ENCODE assay signal across 8 cellular contexts in the genomic region with DNA sequence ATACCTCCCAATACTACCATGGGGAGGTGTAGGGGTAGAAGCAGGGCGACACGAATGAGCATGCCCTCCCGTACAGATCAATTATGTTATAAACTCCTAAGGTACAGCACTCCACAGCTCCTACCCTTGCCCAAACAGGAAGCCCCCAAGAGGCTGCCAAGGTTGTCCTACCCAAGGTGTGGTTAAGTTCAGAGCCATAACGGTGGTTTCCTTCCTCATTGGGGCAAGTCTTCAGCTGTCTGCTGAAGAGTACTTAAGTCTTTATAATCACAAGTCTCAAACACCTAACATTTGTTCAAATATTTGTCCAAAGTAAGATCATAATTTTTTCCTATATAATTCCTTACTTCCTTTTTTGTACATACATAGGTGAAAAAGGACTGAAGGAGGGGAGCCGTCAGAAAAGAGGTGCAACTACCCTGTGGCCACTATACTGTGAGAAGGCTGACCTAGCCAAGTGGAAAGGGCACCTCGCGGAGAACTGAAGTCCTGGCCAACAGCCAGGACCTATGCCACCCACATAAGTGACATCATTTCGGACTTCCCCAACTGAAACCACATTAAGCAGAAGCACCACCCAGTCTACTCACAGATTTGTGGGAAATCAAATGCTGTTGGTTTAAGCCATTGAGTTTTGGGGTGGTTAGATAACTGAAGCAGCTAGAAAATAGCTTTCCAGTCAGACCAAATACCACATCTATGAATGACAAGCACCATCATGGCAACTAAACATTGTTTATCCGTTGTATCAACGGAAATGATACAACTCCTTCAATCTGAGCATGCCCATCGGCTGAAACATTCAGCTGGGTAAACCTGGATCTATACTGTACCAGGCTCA. TPM values are rescaled to one million over a fixed set of nuclear protein-coding genes. Genes with fewer than 3 reads are reported as not detected.
A peak's percentile ranks its signal among the peaks of the same experiment; 100 is the strongest.
DNase-seq lines count a peak whose midpoint lies in the region; ATAC-seq and TF ChIP-seq lines count a peak whose summit lies in the region.

No MANE protein-coding gene starts in this region.

- ATAC-seq in Right ventricle myocardium inferior (no peak), HG03469 (IDR thresholded peaks at IDR 0.05; ENCODE audit: unreplicated experiment) (no peak)

- H3K4me1 ChIP-seq in left ventricle myocardium inferior, result peaks cover 29% of the 10 kb centered on the region

- TF ChIP-seq CTCF in left ventricle myocardium inferior (IDR thresholded peaks at IDR 0.05; ENCODE audit: borderline replicate concordance) (no peak), fibroblast of pulmonary artery (IDR thresholded peaks at IDR 0.05; ENCODE audit: low read length, missing control alignments) (no peak)

- H3K27me3 ChIP-seq in left ventricle myocardium inferior (ENCODE audit: low read depth), result no peaks in the 10 kb centered on the region

- no peak overlapping the region for H3K27ac ChIP-seq in left ventricle myocardium inferior (replicated peaks)

- no peak overlapping the region for H3K4me3 ChIP-seq in left ventricle myocardium inferior
- H3K4me3 ChIP-seq in fibroblast of pulmonary artery (replicated peaks; ENCODE audit: low read depth, low read length), result no peak overlapping the region

- peak; percentile 73 for DNase-seq in Right ventricle myocardium inferior (ENCODE audit: missing footprints)
- no peak for DNase-seq in left ventricle myocardium inferior
- DNase-seq in NCI-H226, result peak; percentile 88
- DNase-seq in activated CD8-positive, alpha-beta memory T cell treated with anti-CD3 and anti-CD28 coated beads for 24 hours, result peak; percentile 80
- DNase-seq in fibroblast of pulmonary artery (ENCODE audit: low read depth), result peak; percentile 31
- peak in 2 of 3 experiments; percentile 48 to 56 for DNase-seq in stimulated activated CD4-positive, alpha-beta T cell treated with anti-CD3 and anti-CD28 coated beads, TNF-alpha, amount 100 ng/mL, for 4 hours (ENCODE audit: low read depth in 3 of 3)
- no peak for DNase-seq in DMS114 treated with DMSO at 0.1 percent for 48 hours (lab: John Stamatoyannopoulos, UW; ENCODE audit: unreplicated experiment)

- intact Hi-C loops in Right ventricle myocardium inferior (cut with DNase I), result loop anchor here (5.0 kb wide), 2 partner anchors 346 to 601 kb away; a partner anchor contains a TSS
- intact Hi-C loops in left ventricle myocardium inferior (cut with micrococcal nuclease), result no loop called here

- H3K9me3 ChIP-seq in left ventricle myocardium inferior (replicated peaks), result no peaks in the 10 kb centered on the region

- H3K36me3 ChIP-seq in left ventricle myocardium inferior, result peaks cover 3% of the 10 kb centered on the region

RNA-seq across cellular contexts. Expression of a gene that starts 2.9 kb away (rescaled TPM):
- 8.3 TPM for total RNA-seq in Right ventricle myocardium inferior
- total RNA-seq in left ventricle myocardium inferior, result 6.6 TPM

Comparison
In these comparisons a context has a peak if more than half of its experiments do, and no peak if none do; other contexts are left out.
1. DNase-seq: peak in Right ventricle myocardium inferior (single experiment), NCI-H226 (single experiment), activated CD8-positive, alpha-beta memory T cell treated with anti-CD3 and anti-CD28 coated beads for 24 hours (single experiment), fibroblast of pulmonary artery (single experiment) and stimulated activated CD4-positive, alpha-beta T cell treated with anti-CD3 and anti-CD28 coated beads, TNF-alpha, amount 100 ng/mL, for 4 hours (2 of 3); none in left ventricle myocardium inferior (single experiment) and DMS114 treated with DMSO at 0.1 percent for 48 hours (single experiment).